22 cellular contexts compared by ENCODE assay signal in genomic region chr14:98612434-98613200, GRCh38.
"Had no signal": no experiment of that assay in that cellular context is flagged by ENCODE, and none has a peak within 500 bp of the region (broad histone marks: within the 10 kb centered on the region; RNA-seq: fewer than 3 reads in every experiment).

No MANE protein-coding gene starts in this region.

- H3K27me3 Mint-ChIP-seq: activated CD4-positive, alpha-beta memory T cell treated with anti-CD3 and anti-CD28 coated beads for 36 hours; activated naive CD4-positive, alpha-beta T cell treated with anti-CD3 and anti-CD28 coated beads, Interleukin-2, amount 50 U/mL, for 24 hours; activated naive CD8-positive, alpha-beta T cell treated with anti-CD3 and anti-CD28 coated beads, Interleukin-2, amount 50 U/mL, for 24 hours; activated T-cell treated with anti-CD3 and anti-CD28 coated beads, Interleukin-2, amount 50 U/mL, for 24 hours had no signal

- H3K9me3 Mint-ChIP-seq: activated naive CD4-positive, alpha-beta T cell treated with anti-CD3 and anti-CD28 coated beads, Interleukin-2, amount 50 U/mL, for 24 hours had no signal

- H3K4me1 ChIP-seq: esophagus squamous epithelium, left lung, testis, uterus had no signal

- H3K4me1 Mint-ChIP-seq: nephron had no signal

- H3K36me3 ChIP-seq: esophagus squamous epithelium, left lung, uterus had no signal

- H3K9me3 ChIP-seq: esophagus squamous epithelium, testis, uterus had no signal

- H3K4me3 Mint-ChIP-seq: activated CD4-positive, alpha-beta memory T cell treated with anti-CD3 and anti-CD28 coated beads for 36 hours; activated naive CD4-positive, alpha-beta T cell treated with anti-CD3 and anti-CD28 coated beads, Interleukin-2, amount 50 U/mL, for 24 hours; activated naive CD8-positive, alpha-beta T cell treated with anti-CD3 and anti-CD28 coated beads, Interleukin-2, amount 50 U/mL, for 24 hours; activated T-cell treated with anti-CD3 and anti-CD28 coated beads, Interleukin-2, amount 50 U/mL, for 24 hours; nephron had no signal

- H3K27ac Mint-ChIP-seq: activated CD4-positive, alpha-beta memory T cell treated with anti-CD3 and anti-CD28 coated beads for 36 hours; activated naive CD4-positive, alpha-beta T cell treated with anti-CD3 and anti-CD28 coated beads, Interleukin-2, amount 50 U/mL, for 24 hours; activated naive CD8-positive, alpha-beta T cell treated with anti-CD3 and anti-CD28 coated beads, Interleukin-2, amount 50 U/mL, for 24 hours; activated T-cell treated with anti-CD3 and anti-CD28 coated beads, Interleukin-2, amount 50 U/mL, for 24 hours; nephron had no signal

- ATAC-seq: activated naive CD8-positive, alpha-beta T cell treated with anti-CD3 and anti-CD28 coated beads, Interleukin-2, amount 50 U/mL, for 24 hours; left lung; sciatic nerve; stimulated activated naive CD8-positive, alpha-beta T cell treated with anti-CD3 and anti-CD28 coated beads, Interleukin-15, Interleukin-2, amounts not matched to agents 100 U/mL and 50 U/mL, for 24 hours had no signal

- H3K27ac ChIP-seq: esophagus squamous epithelium, left lung, skin epidermis, testis, uterus, VCaP had no signal

- DNase-seq: activated CD4-positive, alpha-beta memory T cell treated with anti-CD3 and anti-CD28 coated beads for 36 hours; activated CD4-positive, alpha-beta T cell treated with anti-CD3 and anti-CD28 coated beads for 48 hours; activated CD8-positive, alpha-beta memory T cell treated with anti-CD3 and anti-CD28 coated beads, Interleukin-2, amount 50 U/mL, for 4 hours; activated gamma-delta T cell; activated naive CD8-positive, alpha-beta T cell treated with anti-CD3 and anti-CD28 coated beads, Interleukin-2, amount 50 U/mL, for 24 hours; activated T-cell treated with anti-CD3 and anti-CD28 coated beads, Interleukin-2, amount 50 U/mL, for 24 hours; amygdala; dermis blood vessel endothelial cell; effector CD4-positive, alpha-beta T cell; esophagus squamous epithelium; left lung; stimulated activated CD4-positive, alpha-beta T cell treated with anti-CD3 and anti-CD28 coated beads, Interleukin-12 subunit alpha, Interleukin-12 subunit beta, amount 100 ng/mL, for 4 hours; stimulated activated CD4-positive, alpha-beta T cell treated with anti-CD3 and anti-CD28 coated beads, Interleukin-4, amount 100 ng/mL, for 1 hour; stimulated activated naive CD8-positive, alpha-beta T cell treated with anti-CD3 and anti-CD28 coated beads, Interleukin-15, Interleukin-2, amounts not matched to agents 100 U/mL and 50 U/mL, for 24 hours; testis; trophoblast cell; uterus had no signal

- H3K4me3 ChIP-seq: esophagus squamous epithelium, left lung, skin epidermis, testis, uterus had no signal

- H3K27me3 ChIP-seq: esophagus squamous epithelium, left lung, testis, uterus had no signal

- H3K36me3 Mint-ChIP-seq: activated CD4-positive, alpha-beta memory T cell treated with anti-CD3 and anti-CD28 coated beads for 36 hours; activated naive CD4-positive, alpha-beta T cell treated with anti-CD3 and anti-CD28 coated beads, Interleukin-2, amount 50 U/mL, for 24 hours had no signal
